ENCODE assay signal across 1 cellular context in genomic region chr17:73215414-73215813, GRCh38.
A peak's percentile ranks its signal among the peaks of the same experiment; 100 is the strongest.
TF ChIP-seq lines count a peak whose summit lies in the region.

No MANE protein-coding gene starts in this region.

TF ChIP-seq in HepG2, 621 proteins besides CTCF, POLR2A, EP300 and RAD21:
- TF ChIP-seq ZNF275 (CRISPR knock-in tag; IDR thresholded peaks at IDR 0.05; ENCODE audit: borderline replicate concordance) (no peak), LBX2 (CRISPR knock-in tag; IDR thresholded peaks at IDR 0.05; ENCODE audit: borderline replicate concordance) (no peak), ZBED4 (CRISPR knock-in tag; IDR thresholded peaks at IDR 0.05; ENCODE audit: borderline replicate concordance) (no peak), ZNF143 (CRISPR knock-in tag; IDR thresholded peaks at IDR 0.05) (no peak), FOXA1 (IDR thresholded peaks at IDR 0.05) (no peak), FOXA1 (CRISPR knock-in tag; IDR thresholded peaks at IDR 0.05) (0 out of 2 replicates have a peak, but pooled peaks have one; percentile 5), ZNF260 (CRISPR knock-in tag; IDR thresholded peaks at IDR 0.05; ENCODE audit: borderline replicate concordance, low read depth) (no peak), SMARCE1 (IDR thresholded peaks at IDR 0.05; ENCODE audit: borderline replicate concordance) (no peak), ZNF577 (CRISPR knock-in tag; IDR thresholded peaks at IDR 0.05; ENCODE audit: borderline replicate concordance, low read depth) (no peak)
